ENCODE assay signal across 19 cellular contexts in the genomic region with DNA sequence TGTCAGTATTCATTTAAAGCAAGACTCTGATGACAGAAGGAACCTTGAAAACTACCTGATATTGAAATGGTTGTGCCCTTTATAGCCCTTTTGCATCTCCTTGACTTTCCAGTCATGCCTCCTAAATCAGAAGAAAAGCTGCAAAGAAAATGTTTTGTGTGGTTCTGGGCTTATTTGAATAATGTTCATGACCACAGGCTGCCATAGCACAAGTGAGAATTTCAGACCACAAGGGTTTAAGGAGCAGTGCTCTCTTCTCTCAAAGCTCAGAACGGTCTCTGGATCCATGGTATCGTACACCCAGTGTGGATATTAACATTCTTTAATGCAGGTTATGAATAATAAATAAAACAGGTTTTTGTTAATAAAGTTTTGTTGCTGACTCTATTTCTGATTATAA. TPM values are rescaled to one million over a fixed set of nuclear protein-coding genes. Genes with fewer than 3 reads are reported as not detected.
A peak's percentile ranks its signal among the peaks of the same experiment; 100 is the strongest.
DNase-seq lines count a peak whose midpoint lies in the region; ATAC-seq and TF ChIP-seq lines count a peak whose summit lies in the region.
"Had no signal": no experiment of that assay in that cellular context is flagged by ENCODE, and none has a peak within 500 bp of the region (broad histone marks: within the 10 kb centered on the region; RNA-seq: fewer than 3 reads in every experiment).

No MANE protein-coding gene starts in this region.

- H3K9me3 Mint-ChIP-seq in activated T-cell treated with anti-CD3 and anti-CD28 coated beads, Interleukin-2, amount 50 U/mL, for 72 hours, result no peaks in the 10 kb centered on the region
- H3K9me3 Mint-ChIP-seq in activated naive CD8-positive, alpha-beta T cell treated with anti-CD3 and anti-CD28 coated beads for 36 hours, result no peaks in the 10 kb centered on the region
- H3K9me3 Mint-ChIP-seq: WTC11 had no signal

- no peak for TF ChIP-seq CTCF in uterus (IDR thresholded peaks at IDR 0.05)

- H3K4me3 ChIP-seq in muscle layer of colon (ENCODE audit: low read depth in 1 of 2, low read length in 2 of 2) (no peak overlapping the region), uterus (no peak overlapping the region)
- no peak overlapping the region for H3K4me3 ChIP-seq in effector memory CD4-positive, alpha-beta T cell (ENCODE audit: insufficient read depth, low read depth, low read length, poor library complexity, severe bottlenecking)
- H3K4me3 ChIP-seq: BLaER1 treated with 17β-estradiol and CSF1 and Interleukin-3, amounts not matched to agents 10 nM and 100 nM had no signal

- H3K27me3 ChIP-seq in muscle layer of colon (ENCODE audit: control insufficient read depth in 1 of 2, insufficient read depth in 2 of 2, low read length in 2 of 2), result no peaks in the 10 kb centered on the region
- H3K27me3 ChIP-seq in uterus, result no peaks in the 10 kb centered on the region
- H3K27me3 ChIP-seq in effector memory CD4-positive, alpha-beta T cell (replicated peaks; ENCODE audit: control insufficient read depth, insufficient read depth, low read length, poor library complexity, severe bottlenecking), result no peaks in the 10 kb centered on the region
- H3K27me3 ChIP-seq: BLaER1 treated with 17β-estradiol and CSF1 and Interleukin-3, amounts not matched to agents 10 nM and 100 nM had no signal

- H3K36me3 Mint-ChIP-seq in activated T-cell treated with anti-CD3 and anti-CD28 coated beads, Interleukin-2, amount 50 U/mL, for 72 hours (ENCODE audit: insufficient read depth in 2 of 2), result peaks cover 13 to 21% of the 10 kb centered on the region in 2 donors
- H3K36me3 Mint-ChIP-seq in activated naive CD8-positive, alpha-beta T cell treated with anti-CD3 and anti-CD28 coated beads for 36 hours, result peaks cover 16% of the 10 kb centered on the region

- peaks cover 50% of the 10 kb centered on the region for H3K4me1 Mint-ChIP-seq in activated T-cell treated with anti-CD3 and anti-CD28 coated beads, Interleukin-2, amount 50 U/mL, for 72 hours (ENCODE audit: low read depth)
- H3K4me1 Mint-ChIP-seq in activated naive CD8-positive, alpha-beta T cell treated with anti-CD3 and anti-CD28 coated beads for 36 hours, result peaks cover 29% of the 10 kb centered on the region

- H3K27ac Mint-ChIP-seq in activated T-cell treated with anti-CD3 and anti-CD28 coated beads, Interleukin-2, amount 50 U/mL, for 72 hours, result peak overlapping the region; percentile 93
- peak overlapping the region; percentile 42 for H3K27ac Mint-ChIP-seq in activated naive CD8-positive, alpha-beta T cell treated with anti-CD3 and anti-CD28 coated beads for 36 hours
- H3K27ac Mint-ChIP-seq: progenitor cell of endocrine pancreas had no signal

- no peak overlapping the region for H3K9ac ChIP-seq in muscle layer of colon (ENCODE audit: low read length)
- H3K9ac ChIP-seq: SK-N-SH had no signal

- H3K4me1 ChIP-seq in muscle layer of colon (ENCODE audit: insufficient read depth, low read length) (peaks cover 45% of the 10 kb centered on the region), uterus (no peaks in the 10 kb centered on the region)
- peaks cover 3% of the 10 kb centered on the region for H3K4me1 ChIP-seq in effector memory CD4-positive, alpha-beta T cell (ENCODE audit: control insufficient read depth, insufficient read depth, low read length, poor library complexity, severe bottlenecking)

- H3K36me3 ChIP-seq in muscle layer of colon (ENCODE audit: insufficient read depth, low read length) (peaks cover 34% of the 10 kb centered on the region), uterus (no peaks in the 10 kb centered on the region)
- H3K36me3 ChIP-seq in effector memory CD4-positive, alpha-beta T cell (ENCODE audit: control insufficient read depth, insufficient read depth, low read length), result peaks cover 52% of the 10 kb centered on the region

- H3K9me3 ChIP-seq in muscle layer of colon (ENCODE audit: low read length), result no peaks in the 10 kb centered on the region
- no peaks in the 10 kb centered on the region for H3K9me3 ChIP-seq in uterus
- no peaks in the 10 kb centered on the region for H3K9me3 ChIP-seq in effector memory CD4-positive, alpha-beta T cell (ENCODE audit: control insufficient read depth, low read length)
- H3K9me3 ChIP-seq: BLaER1 treated with 17β-estradiol and CSF1 and Interleukin-3, amounts not matched to agents 10 nM and 100 nM; SK-N-SH had no signal

- no peak for TF ChIP-seq POLR2A in uterus (IDR thresholded peaks at IDR 0.05)

- ATAC-seq in activated T-cell treated with anti-CD3 and anti-CD28 coated beads, Interleukin-2, amount 50 U/mL, for 72 hours (replicated peaks in 1 of 2), result peak in 1 of 2 donors; percentile 4
- ATAC-seq in GM21717 (IDR thresholded peaks at IDR 0.05; ENCODE audit: unreplicated experiment), result no peak
- ATAC-seq in GM21381 (IDR thresholded peaks at IDR 0.05; ENCODE audit: unreplicated experiment), result no peak
- ATAC-seq: left colon, WTC11 had no signal

- H3K27ac ChIP-seq in muscle layer of colon (ENCODE audit: low read depth, low read length), result peak overlapping the region; percentile 44
- H3K27ac ChIP-seq in uterus, result peak overlapping the region; percentile 71 to 84
- H3K27ac ChIP-seq in effector memory CD4-positive, alpha-beta T cell (ENCODE audit: insufficient read depth, low read length, poor library complexity, severe bottlenecking), result no peak overlapping the region
- H3K27ac ChIP-seq: BLaER1 treated with 17β-estradiol and CSF1 and Interleukin-3, amounts not matched to agents 10 nM and 100 nM; RWPE1 had no signal

- no peak for DNase-seq in activated T-cell treated with anti-CD3 and anti-CD28 coated beads, Interleukin-2, amount 50 U/mL, for 72 hours
- no peak for DNase-seq in activated T-cell treated with anti-CD3 and anti-CD28 coated beads, Interleukin-2, amount 50 U/mL, for 48 hours
- no peak for DNase-seq in activated naive CD8-positive, alpha-beta T cell treated with anti-CD3 and anti-CD28 coated beads for 36 hours
- DNase-seq in uterus, result no peak
- DNase-seq in effector memory CD4-positive, alpha-beta T cell, result no peak
- DNase-seq: effector CD8-positive, alpha-beta T cell; left colon; NCI-H1436; NCI-H524 treated with DMSO at 0.1 percent for 48 hours; SK-N-SH; small intestine; T-helper 9 cell had no signal

- intact Hi-C loops in uterus (cut with DNase I; ENCODE audit: low total_unique reads), result loop anchor here (5.0 to 10.0 kb wide), 2 partner anchors 129 to 237 kb away; no protein-coding TSS in a partner anchor

- no peaks in the 10 kb centered on the region for H3K27me3 Mint-ChIP-seq in activated T-cell treated with anti-CD3 and anti-CD28 coated beads, Interleukin-2, amount 50 U/mL, for 72 hours (ENCODE audit: low read depth)
- no peaks in the 10 kb centered on the region for H3K27me3 Mint-ChIP-seq in activated naive CD8-positive, alpha-beta T cell treated with anti-CD3 and anti-CD28 coated beads for 36 hours
- H3K27me3 Mint-ChIP-seq: progenitor cell of endocrine pancreas had no signal

- H3K4me3 Mint-ChIP-seq in activated T-cell treated with anti-CD3 and anti-CD28 coated beads, Interleukin-2, amount 50 U/mL, for 72 hours, result peak overlapping the region; percentile 59 to 82
- no peak overlapping the region for H3K4me3 Mint-ChIP-seq in activated naive CD8-positive, alpha-beta T cell treated with anti-CD3 and anti-CD28 coated beads for 36 hours
- H3K4me3 Mint-ChIP-seq: WTC11 had no signal

RNA-seq across cellular contexts. Expression of a gene that starts 54.2 kb away (rescaled TPM):
- total RNA-seq in activated T-cell treated with anti-CD3 and anti-CD28 coated beads, Interleukin-2, amount 50 U/mL, for 72 hours, result 10 to 100 TPM; 27.3 to 31.7 TPM
- 10 to 100 TPM; 17.7 to 19.4 TPM for total RNA-seq in activated naive CD8-positive, alpha-beta T cell treated with anti-CD3 and anti-CD28 coated beads for 36 hours
- 10 to 100 TPM; 10.8 to 41.5 (median 26.7) TPM for total RNA-seq in uterus
